In the genomic region with DNA sequence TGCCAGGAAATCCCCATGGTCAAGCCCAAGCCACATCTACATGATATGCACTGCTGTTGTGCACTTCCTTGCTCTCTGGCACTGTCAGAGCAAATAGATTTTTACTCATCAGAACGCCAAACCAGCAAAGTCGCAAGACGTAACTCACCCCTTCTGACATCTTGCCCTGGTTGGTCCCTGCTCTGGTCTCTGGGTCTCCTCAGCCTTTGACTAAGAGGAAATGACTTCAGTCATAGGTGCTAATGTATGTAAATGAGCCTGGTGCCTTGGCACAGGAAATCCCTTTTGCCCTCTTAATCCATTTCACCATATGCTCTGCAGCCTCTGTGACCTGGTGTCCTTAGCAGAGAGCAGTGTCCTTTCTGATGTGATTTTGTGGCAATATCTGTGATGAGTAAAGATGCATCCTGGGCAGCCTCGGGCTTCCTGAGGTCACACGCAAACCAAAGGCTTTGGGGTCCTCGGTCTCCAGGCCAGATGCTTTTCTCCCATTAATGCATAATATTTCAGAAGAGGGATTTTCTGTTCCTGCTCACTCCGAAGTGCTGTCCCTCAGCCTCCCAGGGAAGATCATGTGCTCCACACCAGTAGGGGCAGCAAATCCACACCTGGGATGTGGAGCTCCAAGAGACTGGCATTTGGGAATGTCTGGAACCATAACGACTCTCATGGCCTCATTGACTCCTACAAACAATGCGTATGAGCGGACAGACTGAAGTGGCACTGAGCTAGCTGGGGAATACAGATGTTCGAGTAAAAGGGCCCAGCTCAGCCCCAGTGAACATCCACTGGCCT, we compare ENCODE assay signal across 3 cellular contexts.
TF ChIP-seq lines count a peak whose summit lies in the region.

No MANE protein-coding gene starts in this region.

TF ChIP-seq in HepG2, 621 proteins besides CTCF, POLR2A, EP300 and RAD21 (continues in another document):
- TF ChIP-seq STAG1 (CRISPR knock-in tag; IDR thresholded peaks at IDR 0.05) = peak; percentile 42
- TF ChIP-seq, protein P1, sequence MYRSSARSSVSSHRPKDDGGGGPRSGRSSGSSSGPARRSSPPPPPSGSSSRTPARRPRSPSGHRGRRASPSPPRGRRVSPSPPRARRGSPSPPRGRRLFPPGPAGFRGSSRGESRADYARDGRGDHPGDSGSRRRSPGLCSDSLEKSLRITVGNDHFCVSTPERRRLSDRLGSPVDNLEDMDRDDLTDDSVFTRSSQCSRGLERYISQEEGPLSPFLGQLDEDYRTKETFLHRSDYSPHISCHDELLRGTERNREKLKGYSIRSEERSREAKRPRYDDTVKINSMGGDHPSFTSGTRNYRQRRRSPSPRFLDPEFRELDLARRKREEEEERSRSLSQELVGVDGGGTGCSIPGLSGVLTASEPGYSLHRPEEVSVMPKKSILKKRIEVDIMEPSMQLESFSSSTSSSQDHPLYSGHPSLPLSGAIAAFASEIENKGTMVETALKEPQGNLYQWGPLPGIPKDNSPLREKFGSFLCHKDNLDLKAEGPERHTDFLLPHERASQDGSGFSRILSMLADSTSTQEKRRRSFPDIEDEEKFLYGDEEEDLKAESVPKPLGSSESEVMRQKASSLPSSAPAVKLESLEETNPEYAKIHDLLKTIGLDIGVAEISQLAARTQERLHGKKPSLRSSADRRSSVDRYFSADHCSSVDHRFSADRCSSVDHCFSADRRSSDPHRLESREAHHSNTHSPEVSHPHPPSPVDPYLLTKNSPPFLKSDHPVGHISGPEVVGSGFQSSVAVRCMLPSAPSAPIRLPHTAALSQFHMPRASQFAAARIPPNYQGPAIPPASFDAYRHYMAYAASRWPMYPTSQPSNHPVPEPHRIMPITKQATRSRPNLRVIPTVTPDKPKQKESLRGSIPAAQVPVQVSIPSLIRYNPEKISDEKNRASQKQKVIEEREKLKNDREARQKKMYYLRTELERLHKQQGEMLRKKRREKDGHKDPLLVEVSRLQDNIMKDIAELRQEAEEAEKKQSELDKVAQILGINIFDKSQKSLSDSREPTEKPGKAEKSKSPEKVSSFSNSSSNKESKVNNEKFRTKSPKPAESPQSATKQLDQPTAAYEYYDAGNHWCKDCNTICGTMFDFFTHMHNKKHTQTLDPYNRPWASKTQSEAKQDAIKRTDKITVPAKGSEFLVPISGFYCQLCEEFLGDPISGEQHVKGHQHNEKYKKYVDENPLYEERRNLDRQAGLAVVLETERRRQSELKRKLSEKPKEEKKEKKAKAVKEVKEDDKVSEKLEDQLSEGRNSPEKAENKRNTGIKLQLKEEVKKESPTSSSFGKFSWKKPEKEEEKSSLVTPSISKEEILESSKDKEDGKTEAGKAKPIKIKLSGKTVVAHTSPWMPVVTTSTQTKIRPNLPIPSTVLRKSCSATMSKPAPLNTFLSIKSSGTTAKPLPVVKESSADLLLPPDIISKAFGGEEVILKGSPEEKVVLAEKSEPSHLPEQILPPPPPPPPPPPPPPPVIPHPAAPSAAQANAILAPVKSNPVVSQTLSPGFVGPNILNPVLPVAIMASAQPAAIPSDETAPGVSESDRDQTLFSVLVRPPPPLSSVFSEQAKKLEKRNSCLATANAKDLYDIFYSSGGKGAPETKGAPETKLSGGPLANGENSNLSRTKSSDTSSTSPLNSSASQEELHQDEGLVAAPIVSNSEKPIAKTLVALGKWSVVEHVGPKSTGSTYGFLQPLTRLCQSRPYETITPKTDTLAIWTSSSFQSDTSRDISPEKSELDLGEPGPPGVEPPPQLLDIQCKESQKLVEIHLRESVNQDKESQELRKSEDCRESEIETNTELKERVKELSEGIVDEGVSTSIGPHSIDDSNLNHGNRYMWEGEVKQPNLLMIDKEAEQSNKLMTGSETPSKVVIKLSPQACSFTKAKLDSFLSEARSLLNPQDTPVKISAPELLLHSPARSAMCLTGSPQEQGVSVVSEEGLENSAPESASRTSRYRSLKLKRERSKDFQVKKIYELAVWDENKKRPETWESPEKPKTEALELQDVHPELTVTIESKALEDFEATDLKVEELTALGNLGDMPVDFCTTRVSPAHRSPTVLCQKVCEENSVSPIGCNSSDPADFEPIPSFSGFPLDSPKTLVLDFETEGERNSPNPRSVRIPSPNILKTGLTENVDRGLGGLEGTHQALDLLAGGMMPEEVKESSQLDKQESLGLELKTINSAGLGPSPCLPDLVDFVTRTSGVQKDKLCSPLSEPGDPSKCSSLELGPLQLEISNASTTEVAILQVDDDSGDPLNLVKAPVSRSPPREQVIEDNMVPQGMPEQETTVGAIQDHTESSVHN (CRISPR knock-in tag; IDR thresholded peaks at IDR 0.05) = 0 out of 2 replicates have a peak, but pooled peaks have one; percentile 30

TF ChIP-seq in HCT116, 20 proteins besides CTCF, POLR2A, EP300 and RAD21:
- no peak for TF ChIP-seq EZH2phosphoT487 (IDR thresholded peaks at IDR 0.05; ENCODE audit: borderline replicate concordance)
- TF ChIP-seq, protein P2, sequence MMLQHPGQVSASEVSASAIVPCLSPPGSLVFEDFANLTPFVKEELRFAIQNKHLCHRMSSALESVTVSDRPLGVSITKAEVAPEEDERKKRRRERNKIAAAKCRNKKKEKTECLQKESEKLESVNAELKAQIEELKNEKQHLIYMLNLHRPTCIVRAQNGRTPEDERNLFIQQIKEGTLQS (IDR thresholded peaks at IDR 0.05) = no peak
- TF ChIP-seq EZH2 (IDR thresholded peaks at IDR 0.05) = no peak
- no peak for TF ChIP-seq TCF7L2 (IDR thresholded peaks at IDR 0.05; ENCODE audit: borderline replicate concordance, extremely low read depth, insufficient read depth, insufficient read length)
- no peak for TF ChIP-seq ELF1 (IDR thresholded peaks at IDR 0.05; ENCODE audit: borderline replicate concordance, low read depth)
- no peak for TF ChIP-seq ZFX (IDR thresholded peaks at IDR 0.05)
- no peak for TF ChIP-seq SP1 (IDR thresholded peaks at IDR 0.05; ENCODE audit: low read depth)
- TF ChIP-seq YY1 (IDR thresholded peaks at IDR 0.05; ENCODE audit: extremely low read depth, insufficient replicate concordance, low read depth, low read length) = no peak
- no peak for TF ChIP-seq POLR2AphosphoS5 (IDR thresholded peaks at IDR 0.05; ENCODE audit: low read depth, low read length)
- TF ChIP-seq, protein P3, sequence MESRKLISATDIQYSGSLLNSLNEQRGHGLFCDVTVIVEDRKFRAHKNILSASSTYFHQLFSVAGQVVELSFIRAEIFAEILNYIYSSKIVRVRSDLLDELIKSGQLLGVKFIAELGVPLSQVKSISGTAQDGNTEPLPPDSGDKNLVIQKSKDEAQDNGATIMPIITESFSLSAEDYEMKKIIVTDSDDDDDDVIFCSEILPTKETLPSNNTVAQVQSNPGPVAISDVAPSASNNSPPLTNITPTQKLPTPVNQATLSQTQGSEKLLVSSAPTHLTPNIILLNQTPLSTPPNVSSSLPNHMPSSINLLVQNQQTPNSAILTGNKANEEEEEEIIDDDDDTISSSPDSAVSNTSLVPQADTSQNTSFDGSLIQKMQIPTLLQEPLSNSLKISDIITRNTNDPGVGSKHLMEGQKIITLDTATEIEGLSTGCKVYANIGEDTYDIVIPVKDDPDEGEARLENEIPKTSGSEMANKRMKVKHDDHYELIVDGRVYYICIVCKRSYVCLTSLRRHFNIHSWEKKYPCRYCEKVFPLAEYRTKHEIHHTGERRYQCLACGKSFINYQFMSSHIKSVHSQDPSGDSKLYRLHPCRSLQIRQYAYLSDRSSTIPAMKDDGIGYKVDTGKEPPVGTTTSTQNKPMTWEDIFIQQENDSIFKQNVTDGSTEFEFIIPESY (IDR thresholded peaks at IDR 0.05; ENCODE audit: extremely low read depth, insufficient replicate concordance, low read length) = no peak
- no peak for TF ChIP-seq SRF (IDR thresholded peaks at IDR 0.05; ENCODE audit: low read depth)

TF ChIP-seq in H1, 55 proteins besides CTCF, POLR2A, EP300 and RAD21:
- TF ChIP-seq SP2 (IDR thresholded peaks at IDR 0.05; ENCODE audit: low read length) (no peak), CREB1 (IDR thresholded peaks at IDR 0.05) (no peak), FOSL1 (IDR thresholded peaks at IDR 0.05; ENCODE audit: insufficient read depth, low read depth, low read length) (no peak), TCF12 (IDR thresholded peaks at IDR 0.05; ENCODE audit: low read depth, low read length) (no peak), BRCA1 (IDR thresholded peaks at IDR 0.05; ENCODE audit: low read depth, low read length) (no peak)
